8 cellular contexts compared by ENCODE assay signal in genomic region chr6:116476021-116476678, GRCh38. TPM values are rescaled to one million over a fixed set of nuclear protein-coding genes. Genes with fewer than 3 reads are reported as not detected.
A peak's percentile ranks its signal among the peaks of the same experiment; 100 is the strongest.
DNase-seq lines count a peak whose midpoint lies in the region; ATAC-seq and TF ChIP-seq lines count a peak whose summit lies in the region.

No MANE protein-coding gene starts in this region.

- no peaks in the 10 kb centered on the region for H3K36me3 ChIP-seq in uterus

- no peak for TF ChIP-seq POLR2A in uterus (IDR thresholded peaks at IDR 0.05)

- ATAC-seq in GM21515 (IDR thresholded peaks at IDR 0.05; ENCODE audit: unreplicated experiment) (peak; percentile 100), HG03575 (IDR thresholded peaks at IDR 0.05; ENCODE audit: extremely low read depth, insufficient number of reproducible peaks, low FRiP score, unreplicated experiment) (peak; percentile 99)

- DNase-seq in GM13976 (ENCODE audit: low spot score) (peak; percentile 61), amniotic epithelial cell (ENCODE audit: low read depth) (peak; percentile 26), C1 segment of cervical spinal cord (lab: John Stamatoyannopoulos, UW) (no peak), GOT3 (lab: John Stamatoyannopoulos, UW) (no peak), uterus (no peak), NCI-H1105 (lab: John Stamatoyannopoulos, UW) (no peak)

- H3K9me3 ChIP-seq in uterus: no peaks in the 10 kb centered on the region

- intact Hi-C loops in uterus (cut with DNase I; ENCODE audit: low total_unique reads): no loop called here

- no peak overlapping the region for H3K4me3 ChIP-seq in uterus

- H3K27me3 ChIP-seq in uterus: no peaks in the 10 kb centered on the region

- no peak overlapping the region for H3K27ac ChIP-seq in uterus

- no peak for TF ChIP-seq CTCF in GM13976 (IDR thresholded peaks at IDR 0.05; ENCODE audit: borderline replicate concordance, control extremely low read depth, extremely low read depth, insufficient read depth, missing control alignments)
- no peak for TF ChIP-seq CTCF in uterus (IDR thresholded peaks at IDR 0.05)

- in situ Hi-C loops in GM13976 (cut with MboI; ENCODE audit: low sequenced_read_pairs, unreplicated experiment): no loop called here

- no peaks in the 10 kb centered on the region for H3K4me1 ChIP-seq in uterus

RNA-seq across cellular contexts. Expression of gene CALHM6, which starts 15.0 kb away (rescaled TPM):
- 1 to 10 TPM in 2 of 4 donors, not detected in 2; 3.9 to 7.6 TPM for total RNA-seq in uterus

RNA-seq across cellular contexts. Expression of gene CALHM5, which starts 35.3 kb away (rescaled TPM):
- 1 to 10 TPM; 1.8 to 2.9 (median 2.4) TPM for total RNA-seq in uterus

Comparison
In these comparisons a context has a peak if more than half of its experiments do, and no peak if none do; other contexts are left out.
1. DNase-seq: peak in GM13976 (single experiment) and amniotic epithelial cell (single experiment); none in C1 segment of cervical spinal cord (0 of 14), GOT3 (single experiment), uterus (0 of 2) and NCI-H1105 (single experiment).